In genomic region chr5:60473654-60474053, GRCh38 we compare ENCODE assay signal across 1 cellular context.
TF ChIP-seq lines count a peak whose summit lies in the region.

No MANE protein-coding gene starts in this region.

TF ChIP-seq in HepG2, 621 proteins besides CTCF, POLR2A, EP300 and RAD21 (continued from another document and continues in another):
- TF ChIP-seq HMGXB3 (CRISPR knock-in tag; IDR thresholded peaks at IDR 0.05; ENCODE audit: borderline replicate concordance) (no peak), MEIS2 (CRISPR knock-in tag; IDR thresholded peaks at IDR 0.05) (0 out of 2 replicates have a peak, but pooled peaks have one; percentile 34), ZFP41 (CRISPR knock-in tag; IDR thresholded peaks at IDR 0.05; ENCODE audit: borderline replicate concordance) (no peak), MBNL3 (CRISPR knock-in tag; conservative IDR thresholded peaks at IDR 0.05) (no peak), ZNF770 (CRISPR knock-in tag; IDR thresholded peaks at IDR 0.05) (no peak), SMAD1 (CRISPR knock-in tag; IDR thresholded peaks at IDR 0.05; ENCODE audit: borderline replicate concordance, low read depth) (no peak), ZNF337 (CRISPR knock-in tag; IDR thresholded peaks at IDR 0.05; ENCODE audit: borderline replicate concordance, low read depth) (no peak), ATF7-NPFF (CRISPR knock-in tag; IDR thresholded peaks at IDR 0.05; ENCODE audit: low read depth) (no peak), ZBTB20 (CRISPR knock-in tag; IDR thresholded peaks at IDR 0.05; ENCODE audit: borderline replicate concordance, low read depth) (0 out of 2 replicates have a peak, but pooled peaks have one; percentile 40), HNF4G (IDR thresholded peaks at IDR 0.05; ENCODE audit: borderline replicate concordance, low read depth, low read length) (peak; percentile 52; the same call in 1 of the 2 replicates), HNF4G (CRISPR knock-in tag; IDR thresholded peaks at IDR 0.05; ENCODE audit: borderline replicate concordance, low read depth) (no peak), NFAT5 (CRISPR knock-in tag; IDR thresholded peaks at IDR 0.05) (no peak), JUNB (CRISPR knock-in tag; IDR thresholded peaks at IDR 0.05; ENCODE audit: borderline replicate concordance) (no peak), ADNP (CRISPR knock-in tag; IDR thresholded peaks at IDR 0.05) (no peak), TRAFD1 (CRISPR knock-in tag; IDR thresholded peaks at IDR 0.05; ENCODE audit: borderline replicate concordance) (no peak), ATF2 (CRISPR knock-in tag; IDR thresholded peaks at IDR 0.05) (0 out of 2 replicates have a peak, but pooled peaks have one; percentile 15), ZNF282 (IDR thresholded peaks at IDR 0.05; ENCODE audit: partially characterized antibody) (no peak), FOXM1 (CRISPR knock-in tag; IDR thresholded peaks at IDR 0.05) (no peak), ZNF790 (CRISPR knock-in tag; IDR thresholded peaks at IDR 0.05; ENCODE audit: borderline replicate concordance) (no peak), THRA (CRISPR knock-in tag; IDR thresholded peaks at IDR 0.05; ENCODE audit: borderline replicate concordance) (peak; percentile 36; the same call in 1 of the 2 replicates), ZNF451 (CRISPR knock-in tag; IDR thresholded peaks at IDR 0.05) (no peak), DNMT1 (CRISPR knock-in tag; IDR thresholded peaks at IDR 0.05) (no peak), ELF1 (CRISPR knock-in tag; IDR thresholded peaks at IDR 0.05) (no peak), SIN3B (IDR thresholded peaks at IDR 0.05; ENCODE audit: low read length) (no peak), HMGA1 (CRISPR knock-in tag; conservative IDR thresholded peaks at IDR 0.05) (no peak), ZNF781 (CRISPR knock-in tag; IDR thresholded peaks at IDR 0.05; ENCODE audit: borderline replicate concordance, not compliant biosample characterization) (no peak), ZNF230 (CRISPR knock-in tag; IDR thresholded peaks at IDR 0.05) (no peak), ZNF33B (CRISPR knock-in tag; IDR thresholded peaks at IDR 0.05) (no peak), YEATS4 (CRISPR knock-in tag; IDR thresholded peaks at IDR 0.05; ENCODE audit: borderline replicate concordance) (no peak), FOXP1 (IDR thresholded peaks at IDR 0.05) (no peak), FOXP1 (CRISPR knock-in tag; IDR thresholded peaks at IDR 0.05) (no peak), ZNF644 (CRISPR knock-in tag; IDR thresholded peaks at IDR 0.05; ENCODE audit: low read depth) (peak; percentile 100), SRSF4 (IDR thresholded peaks at IDR 0.05; ENCODE audit: low read depth, low read length, poor library complexity, severe bottlenecking) (no peak), SIN3A (IDR thresholded peaks at IDR 0.05; ENCODE audit: borderline replicate concordance, low read depth, low read length) (no peak), ZNF724P (CRISPR knock-in tag; IDR thresholded peaks at IDR 0.05; ENCODE audit: borderline replicate concordance) (no peak), ZNF709 (CRISPR knock-in tag; IDR thresholded peaks at IDR 0.05) (no peak), HES4 (CRISPR knock-in tag; IDR thresholded peaks at IDR 0.05; ENCODE audit: borderline replicate concordance) (no peak), HDAC6 (IDR thresholded peaks at IDR 0.05; ENCODE audit: low read depth, low read length) (no peak), ZBTB2 (CRISPR knock-in tag; IDR thresholded peaks at IDR 0.05; ENCODE audit: low read depth) (no peak), MIER2 (CRISPR knock-in tag; IDR thresholded peaks at IDR 0.05) (peak; percentile 64; the same call in 1 of the 2 replicates), ZNF280D (CRISPR knock-in tag; IDR thresholded peaks at IDR 0.05) (no peak), ZNF510 (CRISPR knock-in tag; IDR thresholded peaks at IDR 0.05; ENCODE audit: low read depth) (no peak), ETV6 (CRISPR knock-in tag; conservative IDR thresholded peaks at IDR 0.05) (no peak)
